Comparison of ENCODE assay signal across 1 cellular context in the genomic region with DNA sequence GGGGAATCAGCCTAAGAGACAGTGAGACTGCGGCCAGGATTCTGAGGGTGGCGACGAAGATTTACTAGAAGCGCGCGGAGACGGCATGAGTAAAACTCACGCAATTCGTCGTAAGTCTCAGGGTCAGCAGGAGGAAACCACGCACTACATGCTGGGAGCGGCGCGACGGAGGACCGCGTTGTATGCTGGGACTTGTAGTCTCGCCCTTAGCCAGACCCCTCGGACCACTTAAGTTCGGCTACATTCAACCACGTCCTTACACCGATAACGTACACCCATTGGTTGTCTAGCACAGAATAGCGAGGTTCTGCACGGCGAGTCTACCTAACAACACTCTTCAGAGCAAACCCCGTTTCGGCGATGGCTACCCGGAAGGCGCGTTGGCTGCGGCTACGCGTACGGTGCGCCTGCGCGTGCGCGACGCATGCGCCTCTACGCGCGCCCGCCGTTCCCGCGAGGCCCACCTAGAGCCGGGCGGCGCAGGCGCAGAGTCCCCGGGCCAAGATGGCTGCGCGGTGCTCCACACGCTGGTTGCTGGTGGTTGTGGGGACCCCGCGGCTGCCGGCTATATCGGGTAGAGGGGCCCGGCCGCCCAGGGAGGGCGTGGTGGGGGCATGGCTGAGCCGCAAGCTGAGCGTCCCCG.
TF ChIP-seq lines count a peak whose summit lies in the region.

Gene DNAJA3, plus strand, starts transcription at position 491 of the 643 bp plus-strand sequence. Its CDS starts 14 bp downstream, at position 505.

TF ChIP-seq in HepG2, 621 proteins besides CTCF, POLR2A, EP300 and RAD21 (continued from another document and continues in another):
- TF ChIP-seq FUBP1 (CRISPR knock-in tag; IDR thresholded peaks at IDR 0.05; ENCODE audit: borderline replicate concordance): no peak
- TF ChIP-seq ZBTB26 (CRISPR knock-in tag; IDR thresholded peaks at IDR 0.05; ENCODE audit: borderline replicate concordance): peak; percentile 18
- TF ChIP-seq ZNF615 (CRISPR knock-in tag; IDR thresholded peaks at IDR 0.05; ENCODE audit: borderline replicate concordance): no peak
- TF ChIP-seq FOXK2 (IDR thresholded peaks at IDR 0.05): no peak
- TF ChIP-seq ZNF652 (CRISPR knock-in tag; IDR thresholded peaks at IDR 0.05; ENCODE audit: borderline replicate concordance, low read depth): no peak
- TF ChIP-seq KDM6A (CRISPR knock-in tag; IDR thresholded peaks at IDR 0.05; ENCODE audit: low read depth): no peak
- TF ChIP-seq SNAPC2 (CRISPR knock-in tag; IDR thresholded peaks at IDR 0.05): no peak; the same call in 1 of the 2 replicates
- TF ChIP-seq SRSF4 (IDR thresholded peaks at IDR 0.05; ENCODE audit: low read depth, low read length, poor library complexity, severe bottlenecking): no peak
- TF ChIP-seq BHLHE40 (IDR thresholded peaks at IDR 0.05; ENCODE audit: low read length): no peak; the same call in 1 of the 2 replicates
- peak; percentile 12; the same call in 1 of the 2 replicates for TF ChIP-seq RXRA (CRISPR knock-in tag; IDR thresholded peaks at IDR 0.05)
- no peak for TF ChIP-seq ZBTB10 (CRISPR knock-in tag; IDR thresholded peaks at IDR 0.05; ENCODE audit: borderline replicate concordance)
- TF ChIP-seq BCL3 (CRISPR knock-in tag; IDR thresholded peaks at IDR 0.05): peak; percentile 85
- peak; percentile 80 for TF ChIP-seq ZBTB14 (CRISPR knock-in tag; IDR thresholded peaks at IDR 0.05)
- TF ChIP-seq, protein P1, sequence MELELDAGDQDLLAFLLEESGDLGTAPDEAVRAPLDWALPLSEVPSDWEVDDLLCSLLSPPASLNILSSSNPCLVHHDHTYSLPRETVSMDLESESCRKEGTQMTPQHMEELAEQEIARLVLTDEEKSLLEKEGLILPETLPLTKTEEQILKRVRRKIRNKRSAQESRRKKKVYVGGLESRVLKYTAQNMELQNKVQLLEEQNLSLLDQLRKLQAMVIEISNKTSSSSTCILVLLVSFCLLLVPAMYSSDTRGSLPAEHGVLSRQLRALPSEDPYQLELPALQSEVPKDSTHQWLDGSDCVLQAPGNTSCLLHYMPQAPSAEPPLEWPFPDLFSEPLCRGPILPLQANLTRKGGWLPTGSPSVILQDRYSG (CRISPR knock-in tag; IDR thresholded peaks at IDR 0.05): no peak
- TF ChIP-seq ZNF337 (CRISPR knock-in tag; IDR thresholded peaks at IDR 0.05; ENCODE audit: borderline replicate concordance, low read depth): no peak; the same call in 1 of the 2 replicates
- TF ChIP-seq ATF4 (CRISPR knock-in tag; IDR thresholded peaks at IDR 0.05): peak in 1 of 2 experiments; percentile 96; a peak in 2 of 4 replicates
- no peak for TF ChIP-seq XBP1 (CRISPR knock-in tag; IDR thresholded peaks at IDR 0.05)
- TF ChIP-seq RCOR2 (CRISPR knock-in tag; IDR thresholded peaks at IDR 0.05): no peak
- TF ChIP-seq SIX1 (CRISPR knock-in tag; IDR thresholded peaks at IDR 0.05; ENCODE audit: borderline replicate concordance): no peak
- TF ChIP-seq, protein P2, sequence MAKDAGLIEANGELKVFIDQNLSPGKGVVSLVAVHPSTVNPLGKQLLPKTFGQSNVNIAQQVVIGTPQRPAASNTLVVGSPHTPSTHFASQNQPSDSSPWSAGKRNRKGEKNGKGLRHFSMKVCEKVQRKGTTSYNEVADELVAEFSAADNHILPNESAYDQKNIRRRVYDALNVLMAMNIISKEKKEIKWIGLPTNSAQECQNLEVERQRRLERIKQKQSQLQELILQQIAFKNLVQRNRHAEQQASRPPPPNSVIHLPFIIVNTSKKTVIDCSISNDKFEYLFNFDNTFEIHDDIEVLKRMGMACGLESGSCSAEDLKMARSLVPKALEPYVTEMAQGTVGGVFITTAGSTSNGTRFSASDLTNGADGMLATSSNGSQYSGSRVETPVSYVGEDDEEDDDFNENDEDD (CRISPR knock-in tag; IDR thresholded peaks at IDR 0.05; ENCODE audit: borderline replicate concordance): peak; percentile 66
- TF ChIP-seq, protein P3, sequence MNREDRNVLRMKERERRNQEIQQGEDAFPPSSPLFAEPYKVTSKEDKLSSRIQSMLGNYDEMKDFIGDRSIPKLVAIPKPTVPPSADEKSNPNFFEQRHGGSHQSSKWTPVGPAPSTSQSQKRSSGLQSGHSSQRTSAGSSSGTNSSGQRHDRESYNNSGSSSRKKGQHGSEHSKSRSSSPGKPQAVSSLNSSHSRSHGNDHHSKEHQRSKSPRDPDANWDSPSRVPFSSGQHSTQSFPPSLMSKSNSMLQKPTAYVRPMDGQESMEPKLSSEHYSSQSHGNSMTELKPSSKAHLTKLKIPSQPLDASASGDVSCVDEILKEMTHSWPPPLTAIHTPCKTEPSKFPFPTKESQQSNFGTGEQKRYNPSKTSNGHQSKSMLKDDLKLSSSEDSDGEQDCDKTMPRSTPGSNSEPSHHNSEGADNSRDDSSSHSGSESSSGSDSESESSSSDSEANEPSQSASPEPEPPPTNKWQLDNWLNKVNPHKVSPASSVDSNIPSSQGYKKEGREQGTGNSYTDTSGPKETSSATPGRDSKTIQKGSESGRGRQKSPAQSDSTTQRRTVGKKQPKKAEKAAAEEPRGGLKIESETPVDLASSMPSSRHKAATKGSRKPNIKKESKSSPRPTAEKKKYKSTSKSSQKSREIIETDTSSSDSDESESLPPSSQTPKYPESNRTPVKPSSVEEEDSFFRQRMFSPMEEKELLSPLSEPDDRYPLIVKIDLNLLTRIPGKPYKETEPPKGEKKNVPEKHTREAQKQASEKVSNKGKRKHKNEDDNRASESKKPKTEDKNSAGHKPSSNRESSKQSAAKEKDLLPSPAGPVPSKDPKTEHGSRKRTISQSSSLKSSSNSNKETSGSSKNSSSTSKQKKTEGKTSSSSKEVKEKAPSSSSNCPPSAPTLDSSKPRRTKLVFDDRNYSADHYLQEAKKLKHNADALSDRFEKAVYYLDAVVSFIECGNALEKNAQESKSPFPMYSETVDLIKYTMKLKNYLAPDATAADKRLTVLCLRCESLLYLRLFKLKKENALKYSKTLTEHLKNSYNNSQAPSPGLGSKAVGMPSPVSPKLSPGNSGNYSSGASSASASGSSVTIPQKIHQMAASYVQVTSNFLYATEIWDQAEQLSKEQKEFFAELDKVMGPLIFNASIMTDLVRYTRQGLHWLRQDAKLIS (CRISPR knock-in tag; IDR thresholded peaks at IDR 0.05): no peak
- no peak for TF ChIP-seq HMGXB4 (CRISPR knock-in tag; IDR thresholded peaks at IDR 0.05; ENCODE audit: borderline replicate concordance in 1 of 2, low read depth in 1 of 2)
- TF ChIP-seq SRY (CRISPR knock-in tag; IDR thresholded peaks at IDR 0.05): no peak
- no peak for TF ChIP-seq STAG1 (CRISPR knock-in tag; IDR thresholded peaks at IDR 0.05)
- no peak for TF ChIP-seq RFXAP (CRISPR knock-in tag; IDR thresholded peaks at IDR 0.05; ENCODE audit: borderline replicate concordance)
- TF ChIP-seq ZNF282 (IDR thresholded peaks at IDR 0.05; ENCODE audit: partially characterized antibody): no peak
- TF ChIP-seq MED13 (CRISPR knock-in tag; IDR thresholded peaks at IDR 0.05): peak; percentile 74
- TF ChIP-seq ZNF569 (CRISPR knock-in tag; IDR thresholded peaks at IDR 0.05; ENCODE audit: borderline replicate concordance): no peak
- TF ChIP-seq, protein P4, sequence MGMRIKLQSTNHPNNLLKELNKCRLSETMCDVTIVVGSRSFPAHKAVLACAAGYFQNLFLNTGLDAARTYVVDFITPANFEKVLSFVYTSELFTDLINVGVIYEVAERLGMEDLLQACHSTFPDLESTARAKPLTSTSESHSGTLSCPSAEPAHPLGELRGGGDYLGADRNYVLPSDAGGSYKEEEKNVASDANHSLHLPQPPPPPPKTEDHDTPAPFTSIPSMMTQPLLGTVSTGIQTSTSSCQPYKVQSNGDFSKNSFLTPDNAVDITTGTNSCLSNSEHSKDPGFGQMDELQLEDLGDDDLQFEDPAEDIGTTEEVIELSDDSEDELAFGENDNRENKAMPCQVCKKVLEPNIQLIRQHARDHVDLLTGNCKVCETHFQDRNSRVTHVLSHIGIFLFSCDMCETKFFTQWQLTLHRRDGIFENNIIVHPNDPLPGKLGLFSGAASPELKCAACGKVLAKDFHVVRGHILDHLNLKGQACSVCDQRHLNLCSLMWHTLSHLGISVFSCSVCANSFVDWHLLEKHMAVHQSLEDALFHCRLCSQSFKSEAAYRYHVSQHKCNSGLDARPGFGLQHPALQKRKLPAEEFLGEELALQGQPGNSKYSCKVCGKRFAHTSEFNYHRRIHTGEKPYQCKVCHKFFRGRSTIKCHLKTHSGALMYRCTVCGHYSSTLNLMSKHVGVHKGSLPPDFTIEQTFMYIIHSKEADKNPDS (CRISPR knock-in tag; IDR thresholded peaks at IDR 0.05): no peak
- no peak for TF ChIP-seq NFKBIZ (CRISPR knock-in tag; IDR thresholded peaks at IDR 0.05)
